Comparison of ENCODE assay signal across 2 cellular contexts in genomic region chr21:45502006-45502345, GRCh38.
TF ChIP-seq lines count a peak whose summit lies in the region.

No MANE protein-coding gene starts in this region.

TF ChIP-seq in GM12878, 131 proteins besides CTCF, POLR2A, EP300 and RAD21:
- TF ChIP-seq ZSCAN29 (IDR thresholded peaks at IDR 0.05), result no peak
- TF ChIP-seq KAT2A (conservative IDR thresholded peaks at IDR 0.05; ENCODE audit: control insufficient read depth, low read depth, low read length), result no peak
- TF ChIP-seq MLLT1 (IDR thresholded peaks at IDR 0.05), result no peak
- no peak for TF ChIP-seq RUNX3 (IDR thresholded peaks at IDR 0.05; ENCODE audit: low read length)
- TF ChIP-seq FOXM1 (IDR thresholded peaks at IDR 0.05; ENCODE audit: low read depth, low read length), result no peak
- TF ChIP-seq WRNIP1 (IDR thresholded peaks at IDR 0.05; ENCODE audit: borderline replicate concordance, low read depth, low read length), result no peak
- TF ChIP-seq MYB (IDR thresholded peaks at IDR 0.05; ENCODE audit: borderline replicate concordance, low read depth, low read length), result no peak
TF ChIP-seq in GM12878: peak in this region for 0.

TF ChIP-seq in HepG2, 621 proteins besides CTCF, POLR2A, EP300 and RAD21:
- TF ChIP-seq AGO2 (optimal IDR thresholded peaks at IDR 0.05; ENCODE audit: low read depth, low read length) (peak; percentile 78), U2AF2 (IDR thresholded peaks at IDR 0.05; ENCODE audit: low read depth, low read length) (no peak), PHF5A (CRISPR knock-in tag; IDR thresholded peaks at IDR 0.05; ENCODE audit: low read depth, unreplicated experiment) (no peak), GATAD1 (CRISPR knock-in tag; IDR thresholded peaks at IDR 0.05) (no peak)
